In the genomic region with DNA sequence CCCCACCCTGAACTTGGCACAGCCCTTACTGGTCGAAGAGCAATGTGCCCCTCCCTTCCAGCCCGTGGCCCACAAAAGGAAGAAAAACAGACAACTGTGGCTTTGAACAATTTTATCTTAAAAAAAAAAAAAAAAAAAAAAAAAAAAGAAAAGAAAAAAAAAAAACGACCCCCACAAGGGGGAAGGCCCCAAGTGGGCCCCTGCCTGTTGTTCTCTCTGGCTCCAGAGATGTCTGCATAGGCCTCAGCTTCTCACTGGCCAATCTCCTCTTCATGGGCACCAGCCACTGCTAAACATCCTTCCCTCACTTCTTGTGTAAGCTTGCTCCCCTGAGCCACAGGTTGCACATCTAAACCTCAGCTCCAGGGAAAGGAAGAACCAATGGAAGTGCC, we compare ENCODE assay signal across 1 cellular context.
TF ChIP-seq lines count a peak whose summit lies in the region.

No MANE protein-coding gene starts in this region.

TF ChIP-seq in HEK293, 187 proteins besides CTCF, POLR2A, EP300 and RAD21:
- TF ChIP-seq, protein P1, sequence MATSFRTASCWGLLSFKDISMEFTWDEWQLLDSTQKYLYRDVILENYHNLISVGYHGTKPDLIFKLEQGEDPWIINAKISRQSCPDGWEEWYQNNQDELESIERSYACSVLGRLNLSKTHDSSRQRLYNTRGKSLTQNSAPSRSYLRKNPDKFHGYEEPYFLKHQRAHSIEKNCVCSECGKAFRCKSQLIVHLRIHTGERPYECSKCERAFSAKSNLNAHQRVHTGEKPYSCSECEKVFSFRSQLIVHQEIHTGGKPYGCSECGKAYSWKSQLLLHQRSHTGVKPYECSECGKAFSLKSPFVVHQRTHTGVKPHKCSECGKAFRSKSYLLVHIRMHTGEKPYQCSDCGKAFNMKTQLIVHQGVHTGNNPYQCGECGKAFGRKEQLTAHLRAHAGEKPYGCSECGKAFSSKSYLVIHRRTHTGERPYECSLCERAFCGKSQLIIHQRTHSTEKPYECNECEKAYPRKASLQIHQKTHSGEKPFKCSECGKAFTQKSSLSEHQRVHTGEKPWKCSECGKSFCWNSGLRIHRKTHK (tag by site-specific recombination; IDR thresholded peaks at IDR 0.05), result no peak
- TF ChIP-seq SCRT2 (tag by site-specific recombination; IDR thresholded peaks at IDR 0.05), result peak; percentile 8
- TF ChIP-seq, protein P2, sequence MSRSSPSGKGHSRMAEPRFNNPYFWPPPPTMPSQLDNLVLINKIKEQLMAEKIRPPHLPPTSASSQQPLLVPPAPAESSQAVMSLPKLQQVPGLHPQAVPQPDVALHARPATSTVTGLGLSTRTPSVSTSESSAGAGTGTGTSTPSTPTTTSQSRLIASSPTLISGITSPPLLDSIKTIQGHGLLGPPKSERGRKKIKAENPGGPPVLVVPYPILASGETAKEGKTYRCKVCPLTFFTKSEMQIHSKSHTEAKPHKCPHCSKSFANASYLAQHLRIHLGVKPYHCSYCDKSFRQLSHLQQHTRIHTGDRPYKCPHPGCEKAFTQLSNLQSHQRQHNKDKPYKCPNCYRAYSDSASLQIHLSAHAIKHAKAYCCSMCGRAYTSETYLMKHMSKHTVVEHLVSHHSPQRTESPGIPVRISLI (tag by site-specific recombination; IDR thresholded peaks at IDR 0.05), result peak; percentile 92
- no peak for TF ChIP-seq ZNF184 (tag by site-specific recombination; IDR thresholded peaks at IDR 0.05)
- no peak for TF ChIP-seq ELK4 (IDR thresholded peaks at IDR 0.05; ENCODE audit: borderline replicate concordance, low read depth, low read length)
- no peak for TF ChIP-seq ZNF501 (tag by site-specific recombination; IDR thresholded peaks at IDR 0.05)
TF ChIP-seq in HEK293: peak in this region for 2.
